8 cellular contexts compared by ENCODE assay signal in the genomic region with DNA sequence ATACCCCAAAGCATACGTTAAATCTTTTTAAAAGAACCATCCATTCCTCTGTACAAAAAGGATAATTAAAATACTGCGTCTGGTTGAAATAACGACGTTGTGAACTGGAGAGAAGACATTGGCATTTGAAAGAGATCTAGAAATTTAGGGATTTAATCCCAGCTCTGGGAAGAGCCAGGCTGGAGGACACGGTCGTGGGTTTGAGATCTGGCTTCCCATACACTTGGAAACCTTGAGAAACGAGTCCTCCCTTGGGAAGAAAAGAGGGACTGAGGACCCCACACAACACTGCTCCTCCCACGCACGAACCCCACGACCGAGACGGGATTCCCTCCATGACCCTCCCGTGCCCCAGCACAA. TPM values are rescaled to one million over a fixed set of nuclear protein-coding genes. Genes with fewer than 3 reads are reported as not detected.
DNase-seq lines count a peak whose midpoint lies in the region; ATAC-seq, FAIRE-seq and TF ChIP-seq lines count a peak whose summit lies in the region.

No MANE protein-coding gene starts in this region.

- H3K9me3 ChIP-seq in IMR-90 (ENCODE audit: control insufficient read depth, insufficient read depth, low read length) (no peaks in the 10 kb centered on the region; the same call in 1 of the 2 replicates), muscle layer of duodenum (ENCODE audit: control insufficient read depth in 1 of 2, low read length in 2 of 2) (no peaks in the 10 kb centered on the region)

- no peak overlapping the region for H2BK120ac ChIP-seq in IMR-90 (ENCODE audit: low read depth, low read length)

- no peak overlapping the region for H2AK9ac ChIP-seq in IMR-90 (replicated peaks; ENCODE audit: low read depth, low read length, poor library complexity)

- H3K56ac ChIP-seq in IMR-90 (ENCODE audit: extremely low read depth, insufficient read depth, low read length), result no peak overlapping the region

- no peak overlapping the region for H4K91ac ChIP-seq in IMR-90 (ENCODE audit: insufficient read depth, low read depth, low read length)

- peak overlapping the region; percentile 90 for H3K9ac ChIP-seq in IMR-90 (ENCODE audit: low read depth, low read length)

- POLR2A ChIA-PET in IMR-90 (lab: Charles Lee; ENCODE audit: unreplicated experiment), result no interaction called here

- dilution Hi-C loops in IMR-90 (cut with HindIII; ENCODE audit: low sequenced_read_pairs, unreplicated experiment), result no loop called here

- TF ChIP-seq POLR2A in IMR-90 (IDR thresholded peaks at IDR 0.05; ENCODE audit: low read depth, low read length), result no peak

- H2BK15ac ChIP-seq in IMR-90 (ENCODE audit: low read depth, low read length), result no peak overlapping the region

- H3K27me3 ChIP-seq in ACC112 (ENCODE audit: insufficient read depth, low read length) (no peaks in the 10 kb centered on the region), IMR-90 (ENCODE audit: control insufficient read depth, insufficient read depth, low read length) (no peaks in the 10 kb centered on the region), muscle layer of duodenum (ENCODE audit: low read depth, low read length) (no peaks in the 10 kb centered on the region)

- H4K8ac ChIP-seq in IMR-90 (ENCODE audit: low read depth in 2 of 2, low read length in 2 of 2), result peak overlapping the region in 1 of 2 experiments; percentile 44; a peak in 2 of 4 replicates

- WGBS in IMR-90 (ENCODE audit: extremely low coverage in 2 of 2, insufficient read length in 1 of 2), 2 experiments, result no CpG with 5 or more reads among the region's 13 CpGs

- H2BK5ac ChIP-seq in IMR-90 (ENCODE audit: low read depth, low read length, poor library complexity, severe bottlenecking), result no peak overlapping the region

- 0 out of 2 replicates have a peak, but pooled peaks cover 4% of the 10 kb centered on the region for H3K9me1 ChIP-seq in IMR-90 (ENCODE audit: insufficient read depth, low read length)

- H3K36me3 ChIP-seq in ACC112 (ENCODE audit: insufficient read depth, low read length) (no peaks in the 10 kb centered on the region), IMR-90 (ENCODE audit: control insufficient read depth, insufficient read depth, low read length) (no peaks in the 10 kb centered on the region), muscle layer of duodenum (ENCODE audit: control insufficient read depth in 1 of 2, insufficient read depth in 2 of 2, low read length in 2 of 2) (no peaks in the 10 kb centered on the region)

- H3K4ac ChIP-seq in IMR-90 (ENCODE audit: low read depth, low read length), result no peak overlapping the region

- H2BK20ac ChIP-seq in IMR-90 (ENCODE audit: low read depth, low read length), result no peak overlapping the region

- H3K4me2 ChIP-seq in IMR-90 (ENCODE audit: low read depth, low read length), result peak overlapping the region; percentile 96

- no peak for TF ChIP-seq RAD21 in IMR-90 (IDR thresholded peaks at IDR 0.05; ENCODE audit: low read length)

- BruUV-seq in IMR-90 (replicated peaks; lab: Mats Ljungman, UMichigan), result no TSS peak

- no peaks in the 10 kb centered on the region for H3K4me1 ChIP-seq in ACC112 (ENCODE audit: control insufficient read depth, insufficient read depth, low read length, unreplicated experiment)
- peaks cover 6% of the 10 kb centered on the region for H3K4me1 ChIP-seq in IMR-90 (ENCODE audit: control insufficient read depth, insufficient read depth, low read length)
- H3K4me1 ChIP-seq in muscle layer of duodenum (ENCODE audit: control insufficient read depth in 1 of 2, insufficient read depth in 2 of 2, low read length in 2 of 2), result peaks cover 0 to 17% of the 10 kb centered on the region in 2 donors

- TF ChIP-seq CTCF in IMR-90 (conservative IDR thresholded peaks at IDR 0.05; ENCODE audit: low read depth, low read length) (no peak), choroid plexus epithelial cell (conservative IDR thresholded peaks at IDR 0.05; ENCODE audit: low read depth, low read length) (no peak)

- no peaks in the 10 kb centered on the region; the same call in 1 of the 2 replicates for H4K20me1 ChIP-seq in IMR-90 (ENCODE audit: insufficient read depth, low read length)

- DNase-seq in IMR-90, result peak; percentile 6
- peak; percentile 7 for DNase-seq in choroid plexus epithelial cell (ENCODE audit: low read depth)
- no peak for DNase-seq in NCI-H748 (lab: John Stamatoyannopoulos, UW; ENCODE audit: unreplicated experiment)
- DNase-seq in urothelium cell line (ENCODE audit: low spot score), result no peak

- H3K4me3 ChIP-seq in ACC112 (ENCODE audit: low read depth, low read length) (peak overlapping the region; percentile 87), IMR-90 (ENCODE audit: insufficient read depth, low read depth, low read length) (peak overlapping the region; percentile 88), choroid plexus epithelial cell (ENCODE audit: low read depth, low read length) (peak overlapping the region; percentile 80), muscle layer of duodenum (ENCODE audit: low read depth in 1 of 2, low read length in 2 of 2) (peak overlapping the region; percentile 92 to 99)

- H3K23ac ChIP-seq in IMR-90 (ENCODE audit: low read depth, low read length), result peak overlapping the region; percentile 54; the same call in 1 of the 2 replicates

- H3K18ac ChIP-seq in IMR-90 (ENCODE audit: low read depth, low read length), result no peak overlapping the region

- H2AK5ac ChIP-seq in IMR-90 (ENCODE audit: low read depth, low read length), result no peak overlapping the region

- no peak overlapping the region for H3K27ac ChIP-seq in ACC112 (ENCODE audit: low read depth, low read length)
- peak overlapping the region; percentile 83 for H3K27ac ChIP-seq in IMR-90 (ENCODE audit: insufficient read depth, low read length)
- H3K27ac ChIP-seq in muscle layer of duodenum (ENCODE audit: low read length), result no peak overlapping the region

- H3K79me2 ChIP-seq in ACC112 (ENCODE audit: control insufficient read depth, insufficient read depth, low read length, unreplicated experiment), result peaks cover 10% of the 10 kb centered on the region

- in situ Hi-C loops in IMR-90 (cut with MboI; ENCODE audit: low sequenced_read_pairs), result no loop called here

- no peak for ATAC-seq in IMR-90 (ENCODE audit: low read depth)
- no peak for ATAC-seq in GM18520 (IDR thresholded peaks at IDR 0.05; ENCODE audit: unreplicated experiment)
- no peak for ATAC-seq in GM19467 (IDR thresholded peaks at IDR 0.05; ENCODE audit: unreplicated experiment)

- CTCF ChIA-PET in IMR-90 (lab: Yijun Ruan, JAX), result no interaction called here

- peaks cover 23 to 24% of the 10 kb centered on the region in 2 experiments for H3K79me1 ChIP-seq in IMR-90 (ENCODE audit: low read depth in 1 of 2, low read length in 2 of 2)

- H2AFZ ChIP-seq in ACC112 (ENCODE audit: low read length, unreplicated experiment) (peak overlapping the region; percentile 63), IMR-90 (replicated peaks; ENCODE audit: low read length, poor library complexity) (peak overlapping the region; percentile 95)

- intact Hi-C loops in IMR-90 (cut with micrococcal nuclease), result no loop called here

- 0 out of 2 replicates have a peak overlapping the region, but pooled peaks have one; percentile 24 for H4K5ac ChIP-seq in IMR-90 (ENCODE audit: low read depth, low read length)

- H3K14ac ChIP-seq in IMR-90 (replicated peaks; ENCODE audit: low read depth, low read length), result peak overlapping the region; percentile 69; the same call in 1 of the 2 replicates

- no peak for FAIRE-seq in urothelium cell line (lab: Jason Lieb, UNC)

TF ChIP-seq in IMR-90, 13 proteins besides CTCF, POLR2A, EP300 and RAD21:
- TF ChIP-seq NFE2L2 (IDR thresholded peaks at IDR 0.05; ENCODE audit: low read depth, low read length) (no peak), RCOR1 (IDR thresholded peaks at IDR 0.05; ENCODE audit: insufficient replicate concordance, low read length) (no peak)
- TF ChIP-seq, protein P1, sequence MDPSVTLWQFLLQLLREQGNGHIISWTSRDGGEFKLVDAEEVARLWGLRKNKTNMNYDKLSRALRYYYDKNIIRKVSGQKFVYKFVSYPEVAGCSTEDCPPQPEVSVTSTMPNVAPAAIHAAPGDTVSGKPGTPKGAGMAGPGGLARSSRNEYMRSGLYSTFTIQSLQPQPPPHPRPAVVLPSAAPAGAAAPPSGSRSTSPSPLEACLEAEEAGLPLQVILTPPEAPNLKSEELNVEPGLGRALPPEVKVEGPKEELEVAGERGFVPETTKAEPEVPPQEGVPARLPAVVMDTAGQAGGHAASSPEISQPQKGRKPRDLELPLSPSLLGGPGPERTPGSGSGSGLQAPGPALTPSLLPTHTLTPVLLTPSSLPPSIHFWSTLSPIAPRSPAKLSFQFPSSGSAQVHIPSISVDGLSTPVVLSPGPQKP (IDR thresholded peaks at IDR 0.05; ENCODE audit: borderline replicate concordance, low read depth, low read length), result no peak

RNA-seq across cellular contexts. Expression of gene ZNF709, which starts 0.6 kb away (rescaled TPM):
- 3.8 and 4.2 TPM in 2 replicates for total RNA-seq in IMR-90 (2012; rRNA removed)
- polyA plus RNA-seq in IMR-90 (2012; rRNA removed), result 0.43 and 0.50 TPM in 2 replicates
- 0.12 and 0.21 TPM in 2 replicates for polyA plus RNA-seq in IMR-90 (2012; cell fraction: cytosol; rRNA removed)
- 0.37 and 1.3 TPM in 2 replicates for polyA plus RNA-seq in IMR-90 (2012; cell fraction: nucleus; rRNA removed; ENCODE audit: low replicate concordance)

RNA-seq across cellular contexts. Expression of gene ZNF443, which starts 43.2 kb away (rescaled TPM):
- total RNA-seq in IMR-90 (2012; rRNA removed), result 3.2 and 3.6 TPM in 2 replicates
- polyA plus RNA-seq in IMR-90 (2012; rRNA removed), result 0.52 and 0.79 TPM in 2 replicates
- polyA plus RNA-seq in IMR-90 (2012; cell fraction: cytosol; rRNA removed), result 0.08 and 0.15 TPM in 2 replicates
- 0.18 and 2.6 TPM in 2 replicates for polyA plus RNA-seq in IMR-90 (2012; cell fraction: nucleus; rRNA removed; ENCODE audit: low replicate concordance)

Comparison
In these comparisons a context has a peak if more than half of its experiments do, and no peak if none do; other contexts are left out.
1. DNase-seq: peak in IMR-90 (single experiment) and choroid plexus epithelial cell (single experiment); none in NCI-H748 (single experiment) and urothelium cell line (single experiment).
2. Peak in every context shown above with its lines, with median percentiles within 50 percentile points of each other: H3K4me3 ChIP-seq.